In genomic region chr1:244796719-244797406, GRCh38 we compare ENCODE assay signal across 1 cellular context.
TF ChIP-seq lines count a peak whose summit lies in the region.

No MANE protein-coding gene starts in this region.

TF ChIP-seq in GM12878, 131 proteins besides CTCF, POLR2A, EP300 and RAD21 (continued from another document):
- TF ChIP-seq E2F8 (IDR thresholded peaks at IDR 0.05; ENCODE audit: low read depth, partially characterized antibody): no peak
- TF ChIP-seq PAX5 (IDR thresholded peaks at IDR 0.05; ENCODE audit: borderline replicate concordance, low read depth, low read length): no peak
- peak; percentile 93 for TF ChIP-seq SMC3 (IDR thresholded peaks at IDR 0.05; ENCODE audit: borderline replicate concordance, low read length)
- TF ChIP-seq ZNF687 (IDR thresholded peaks at IDR 0.05): no peak
- TF ChIP-seq, protein P1, sequence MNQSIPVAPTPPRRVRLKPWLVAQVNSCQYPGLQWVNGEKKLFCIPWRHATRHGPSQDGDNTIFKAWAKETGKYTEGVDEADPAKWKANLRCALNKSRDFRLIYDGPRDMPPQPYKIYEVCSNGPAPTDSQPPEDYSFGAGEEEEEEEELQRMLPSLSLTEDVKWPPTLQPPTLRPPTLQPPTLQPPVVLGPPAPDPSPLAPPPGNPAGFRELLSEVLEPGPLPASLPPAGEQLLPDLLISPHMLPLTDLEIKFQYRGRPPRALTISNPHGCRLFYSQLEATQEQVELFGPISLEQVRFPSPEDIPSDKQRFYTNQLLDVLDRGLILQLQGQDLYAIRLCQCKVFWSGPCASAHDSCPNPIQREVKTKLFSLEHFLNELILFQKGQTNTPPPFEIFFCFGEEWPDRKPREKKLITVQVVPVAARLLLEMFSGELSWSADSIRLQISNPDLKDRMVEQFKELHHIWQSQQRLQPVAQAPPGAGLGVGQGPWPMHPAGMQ (IDR thresholded peaks at IDR 0.05; ENCODE audit: borderline replicate concordance): no peak
- peak; percentile 51; the same call in 1 of the 2 replicates for TF ChIP-seq YY1 (IDR thresholded peaks at IDR 0.05; ENCODE audit: low read depth, low read length)
- TF ChIP-seq MTA2 (IDR thresholded peaks at IDR 0.05; ENCODE audit: low read depth): no peak
- TF ChIP-seq FOXK2 (IDR thresholded peaks at IDR 0.05): no peak
- no peak for TF ChIP-seq ELK1 (IDR thresholded peaks at IDR 0.05; ENCODE audit: low read depth, low read length)
